Comparison of ENCODE assay signal across 24 cellular contexts in the genomic region with DNA sequence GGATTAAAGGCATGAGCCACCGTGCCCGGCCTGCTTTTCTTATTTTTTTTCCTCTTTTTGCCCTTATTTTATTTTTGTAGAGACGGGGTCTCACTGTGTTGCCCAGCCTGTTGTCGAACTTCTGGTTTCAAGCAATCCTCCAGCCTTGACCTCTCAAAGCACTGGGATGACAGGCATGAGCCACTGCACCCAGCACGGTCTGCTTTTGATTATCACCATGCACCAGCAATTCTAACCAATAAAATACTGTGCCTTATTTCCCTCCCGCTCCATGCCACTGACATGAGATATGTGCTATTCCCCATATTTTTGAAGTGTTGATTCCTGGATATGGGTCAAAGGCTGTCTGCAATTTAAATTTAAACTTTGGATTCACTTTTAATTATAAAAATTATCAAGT.
"Had no signal": no experiment of that assay in that cellular context is flagged by ENCODE, and none has a peak within 500 bp of the region (broad histone marks: within the 10 kb centered on the region; RNA-seq: fewer than 3 reads in every experiment).

No MANE protein-coding gene starts in this region.

- H3K4me3 Mint-ChIP-seq: immature natural killer cell; mesothelial cell of epicardium; naive B cell; naive thymus-derived CD8-positive, alpha-beta T cell had no signal

- H3K4me1 ChIP-seq: foreskin keratinocyte, lower lobe of right lung had no signal

- H3K9me3 ChIP-seq: esophagus muscularis mucosa, gastroesophageal sphincter, lower lobe of right lung, mucosa of descending colon had no signal

- DNase-seq: dermis blood vessel endothelial cell; dorsolateral prefrontal cortex; effector CD4-positive, alpha-beta T cell; effector memory CD4-positive, alpha-beta T cell; foreskin keratinocyte; heart left ventricle; hypothalamus; immature natural killer cell; islet precursor cell; kidney; kidney glomerular epithelial cell; left colon; left ventricle myocardium superior; lower lobe of right lung; mesenchymal stem cell; mucosa of descending colon; naive B cell; naive thymus-derived CD8-positive, alpha-beta T cell had no signal

- H3K36me3 ChIP-seq: gastroesophageal sphincter, lower lobe of right lung had no signal

- H3K27ac ChIP-seq: coronary artery, esophagus muscularis mucosa, foreskin keratinocyte, gastroesophageal sphincter, heart left ventricle, hepatocyte, lower lobe of right lung had no signal

- H3K27me3 ChIP-seq: dorsolateral prefrontal cortex, esophagus muscularis mucosa, foreskin keratinocyte, gastroesophageal sphincter, heart left ventricle, hepatocyte had no signal

- H3K27me3 Mint-ChIP-seq: naive B cell; naive thymus-derived CD8-positive, alpha-beta T cell had no signal

- H3K4me1 Mint-ChIP-seq: immature natural killer cell, naive B cell had no signal

- H3K4me3 ChIP-seq: coronary artery, dorsolateral prefrontal cortex, esophagus muscularis mucosa, gastroesophageal sphincter, heart left ventricle, hepatocyte, lower lobe of right lung, mucosa of descending colon had no signal

- ATAC-seq: foreskin keratinocyte; gastroesophageal sphincter; heart left ventricle; left colon; left lobe of liver; left ventricle myocardium superior; lower lobe of right lung; mucosa of descending colon; naive thymus-derived CD8-positive, alpha-beta T cell had no signal

- H3K27ac Mint-ChIP-seq: immature natural killer cell; mesothelial cell of epicardium; naive B cell; naive thymus-derived CD8-positive, alpha-beta T cell had no signal
